25 cellular contexts compared by ENCODE assay signal in genomic region chr1:186512698-186513457, GRCh38. TPM values are rescaled to one million over a fixed set of nuclear protein-coding genes. Genes with fewer than 3 reads are reported as not detected.
DNase-seq lines count a peak whose midpoint lies in the region; ATAC-seq and TF ChIP-seq lines count a peak whose summit lies in the region.
"Had no signal": no experiment of that assay in that cellular context is flagged by ENCODE, and none has a peak within 500 bp of the region (broad histone marks: within the 10 kb centered on the region; RNA-seq: fewer than 3 reads in every experiment).

No MANE protein-coding gene starts in this region.

- peak overlapping the region; percentile 83 for H3K4me2 ChIP-seq in KMS-11

- H3K9me3 ChIP-seq in lower lobe of right lung = no peaks in the 10 kb centered on the region
- H3K9me3 ChIP-seq: adrenal gland, gastrocnemius medialis, SJCRH30, tibial artery had no signal

- no peaks in the 10 kb centered on the region for H3K27me3 Mint-ChIP-seq in Calu3 (ENCODE audit: unreplicated experiment)

- no TSS peak for BruUV-seq in Calu3 (replicated peaks; lab: Mats Ljungman, UMichigan)

- H3K4me1 ChIP-seq in KMS-11 (ENCODE audit: low read depth, poor library complexity, severe bottlenecking) = peaks cover 31% of the 10 kb centered on the region
- peaks cover 7% of the 10 kb centered on the region for H3K4me1 ChIP-seq in lower lobe of right lung
- H3K4me1 ChIP-seq: adrenal gland, gastrocnemius medialis, right atrium auricular region, SJCRH30, tibial artery had no signal

- peaks cover 5% of the 10 kb centered on the region for H3K36me3 Mint-ChIP-seq in Calu3 (ENCODE audit: insufficient read depth, unreplicated experiment)
- H3K36me3 Mint-ChIP-seq: activated CD8-positive, alpha-beta memory T cell treated with anti-CD3 and anti-CD28 coated beads, Interleukin-2, amount 10 ng/mL, durations not matched to agents 7 days and 5 days had no signal

- CTCF ChIA-PET in Calu3 (lab: Charles Lee) = interaction anchor here (0.7 to 1.5 kb wide), 5 partner anchors 10 to 306 kb away, joined by 3 to 5 read pairs (median 3); no protein-coding TSS in a partner anchor

- intact Hi-C loops in Calu3 (cut with micrococcal nuclease; ENCODE audit: unreplicated experiment) (loop anchor here (2.0 kb wide), 1 partner anchor 14 kb away; no protein-coding TSS in a partner anchor), lower lobe of right lung (cut with DNase I) (no loop called here)

- no peaks in the 10 kb centered on the region for H3K79me2 ChIP-seq in KMS-11 (ENCODE audit: insufficient read depth, low read depth)

- no peaks in the 10 kb centered on the region for H4K20me1 ChIP-seq in KMS-11 (ENCODE audit: insufficient read depth)

- peak overlapping the region; percentile 77 for H2AFZ ChIP-seq in KMS-11 (ENCODE audit: low read depth)

- H3K4me1 Mint-ChIP-seq in Calu3 (ENCODE audit: low read depth, unreplicated experiment) = peaks cover 33% of the 10 kb centered on the region

- H3K36me3 ChIP-seq in KMS-11 (ENCODE audit: insufficient read depth) (no peaks in the 10 kb centered on the region), lower lobe of right lung (no peaks in the 10 kb centered on the region)
- H3K36me3 ChIP-seq: adrenal gland, gastrocnemius medialis, right atrium auricular region, SJCRH30, tibial artery had no signal

- H3K4me3 Mint-ChIP-seq in Calu3 (ENCODE audit: low read depth, unreplicated experiment) = no peak overlapping the region
- H3K4me3 Mint-ChIP-seq: activated CD8-positive, alpha-beta memory T cell treated with anti-CD3 and anti-CD28 coated beads, Interleukin-2, amount 10 ng/mL, durations not matched to agents 7 days and 5 days had no signal

- H3K27ac Mint-ChIP-seq in Calu3 (ENCODE audit: unreplicated experiment) = peak overlapping the region; percentile 25
- H3K27ac Mint-ChIP-seq: activated CD8-positive, alpha-beta memory T cell treated with anti-CD3 and anti-CD28 coated beads, Interleukin-2, amount 10 ng/mL, durations not matched to agents 7 days and 5 days had no signal

- peak; percentile 29 for ATAC-seq in GM21717 (IDR thresholded peaks at IDR 0.05; ENCODE audit: unreplicated experiment)
- peak; percentile 24 to 42 for ATAC-seq in lower lobe of right lung
- ATAC-seq: activated CD8-positive, alpha-beta memory T cell treated with anti-CD3 and anti-CD28 coated beads, Interleukin-2, amount 10 ng/mL, durations not matched to agents 7 days and 5 days; gastrocnemius medialis; left lobe of liver had no signal

- H3K4me3 ChIP-seq in KMS-11 (IDR thresholded peaks at IDR 0.05; ENCODE audit: insufficient read depth, low read depth, low read length) (no peak overlapping the region), lower lobe of right lung (no peak overlapping the region)
- H3K4me3 ChIP-seq: adrenal gland, gastrocnemius medialis, right atrium auricular region, SJCRH30, tibial artery had no signal

- H3K27ac ChIP-seq in KMS-11 (peak overlapping the region; percentile 88), lower lobe of right lung (no peak overlapping the region)
- H3K27ac ChIP-seq: adrenal gland, epithelial cell of prostate, gastrocnemius medialis, right atrium auricular region, SJCRH30, tibial artery had no signal

- peak overlapping the region; percentile 77 for H3K9ac ChIP-seq in KMS-11

- no peak for TF ChIP-seq CTCF in Calu3 (IDR thresholded peaks at IDR 0.05; ENCODE audit: unreplicated experiment)
- no peak for TF ChIP-seq CTCF in KMS-11 (conservative IDR thresholded peaks at IDR 0.05; ENCODE audit: low read depth, low read length)
- no peak for TF ChIP-seq CTCF in lower lobe of right lung (IDR thresholded peaks at IDR 0.05)

- peaks cover 9% of the 10 kb centered on the region for H3K9me3 Mint-ChIP-seq in Calu3 (ENCODE audit: low read depth, unreplicated experiment)

- no peak for DNase-seq in Calu3
- no peak for DNase-seq in lower lobe of right lung
- DNase-seq in NCI-H2081 treated with DMSO at 0.1 percent for 48 hours (lab: John Stamatoyannopoulos, UW) = no peak
- DNase-seq in HCEC 1CT = no peak
- no peak for DNase-seq in activated effector memory CD4-positive, alpha-beta T cell treated with anti-CD3 and anti-CD28 coated beads, Interleukin-2, amount 50 U/mL, for 16 hours
- DNase-seq in NAMALWA (ENCODE audit: low spot score) = no peak
- DNase-seq: activated CD4-positive, alpha-beta T cell treated with anti-CD3 and anti-CD28 coated beads for 1 hour; activated CD8-positive, alpha-beta memory T cell treated with anti-CD3 and anti-CD28 coated beads, Interleukin-2, amount 10 ng/mL, durations not matched to agents 7 days and 5 days; adrenal gland; EL; gastrocnemius medialis; nucleus accumbens; SJCRH30; stimulated activated naive CD4-positive, alpha-beta T cell treated with Interleukin-2 at 50 U/mL for 16 hours had no signal

- no peaks in the 10 kb centered on the region for H3K27me3 ChIP-seq in KMS-11 (ENCODE audit: insufficient read depth, low read depth)
- no peaks in the 10 kb centered on the region for H3K27me3 ChIP-seq in lower lobe of right lung (ENCODE audit: low read depth)
- H3K27me3 ChIP-seq: adrenal gland, gastrocnemius medialis, right atrium auricular region, SJCRH30, tibial artery had no signal

RNA-seq across cellular contexts. Expression of gene PDC, which starts 52.0 kb away (rescaled TPM):
- not detected in 2 replicates for total RNA-seq in Calu3 (2022)
- total RNA-seq in lower lobe of right lung = not detected
- total RNA-seq: activated CD8-positive, alpha-beta memory T cell treated with anti-CD3 and anti-CD28 coated beads, Interleukin-2, amount 10 ng/mL, durations not matched to agents 7 days and 5 days; adrenal gland; bronchial epithelial cell; dermis microvascular lymphatic vessel endothelial cell; gastrocnemius medialis; H4; HT1080; left lobe of liver; LHCN-M2; right atrium auricular region; SJCRH30 had no signal
